In the genomic region with DNA sequence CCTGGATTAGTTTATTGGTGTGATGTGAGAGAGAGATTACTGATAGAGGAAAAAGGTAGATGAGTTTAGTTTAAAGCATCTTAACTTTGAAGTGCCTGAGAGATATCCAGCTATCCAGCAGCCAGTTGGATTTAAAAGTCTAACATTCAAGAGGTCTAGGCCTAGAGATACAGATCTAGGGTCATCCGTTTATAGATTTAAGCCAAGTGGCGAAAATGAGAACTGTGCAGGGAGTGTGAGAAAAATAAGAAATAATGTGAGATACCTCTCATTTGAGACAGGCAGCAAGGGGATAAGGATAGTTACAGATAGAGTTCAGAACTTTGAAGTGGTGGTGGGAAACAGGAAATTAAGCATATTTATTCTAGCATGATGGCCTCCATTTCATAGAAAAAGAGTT, we compare ENCODE assay signal across 13 cellular contexts. TPM values are rescaled to one million over a fixed set of nuclear protein-coding genes. Genes with fewer than 3 reads are reported as not detected.
A peak's percentile ranks its signal among the peaks of the same experiment; 100 is the strongest.
DNase-seq lines count a peak whose midpoint lies in the region; ATAC-seq lines count a peak whose summit lies in the region.
"Had no signal": no experiment of that assay in that cellular context is flagged by ENCODE, and none has a peak within 500 bp of the region (broad histone marks: within the 10 kb centered on the region; RNA-seq: fewer than 3 reads in every experiment).

No MANE protein-coding gene starts in this region.

- H2BK12ac ChIP-seq in mesenchymal stem cell (ENCODE audit: low read length in 2 of 2) = no peak overlapping the region

- DNase-seq in activated CD4-positive, alpha-beta memory T cell treated with anti-CD3 and anti-CD28 coated beads for 36 hours = no peak
- DNase-seq in activated CD4-positive, alpha-beta memory T cell treated with anti-CD3 and anti-CD28 coated beads, Interleukin-2, amount 10 ng/mL, durations not matched to agents 7 days and 5 days = no peak
- peak; percentile 10 for DNase-seq in M059J (ENCODE audit: low read depth)
- DNase-seq in stimulated activated effector memory CD8-positive, alpha-beta T cell treated with anti-CD3 and anti-CD28 coated beads, Interleukin-12 subunit alpha, Interleukin-12 subunit beta, amount 100 ng/mL, for 72 hours (ENCODE audit: low spot score in 2 of 2) = no peak
- no peak for DNase-seq in mesenchymal stem cell
- DNase-seq in HuH-7 (ENCODE audit: low spot score) = no peak
- DNase-seq: activated naive CD4-positive, alpha-beta T cell; HCEC 1CT; NCI-H146; nucleus accumbens; SJCRH30 had no signal

- peaks cover 0 to 4% of the 10 kb centered on the region in 2 experiments for H3K36me3 ChIP-seq in mesenchymal stem cell (ENCODE audit: control insufficient read depth in 1 of 2, insufficient read depth in 2 of 2, low read depth in 1 of 2, low read length in 2 of 2)
- H3K36me3 ChIP-seq: SJCRH30 had no signal

- H4K8ac ChIP-seq in mesenchymal stem cell (ENCODE audit: low read length) = no peak overlapping the region

- H3K27me3 ChIP-seq in mesenchymal stem cell (ENCODE audit: control insufficient read depth in 1 of 2, insufficient read depth in 1 of 2, low read length in 2 of 2) = no peaks in the 10 kb centered on the region
- H3K27me3 ChIP-seq: SJCRH30 had no signal

- no peak overlapping the region for H4K91ac ChIP-seq in mesenchymal stem cell (ENCODE audit: low read length)

- no peak overlapping the region for H3K14ac ChIP-seq in mesenchymal stem cell (ENCODE audit: low read length in 2 of 2)

- no peak overlapping the region for H2AK5ac ChIP-seq in mesenchymal stem cell (ENCODE audit: low read length, severe bottlenecking)

- peak overlapping the region; percentile 0 for H3K27ac Mint-ChIP-seq in activated CD4-positive, alpha-beta memory T cell treated with anti-CD3 and anti-CD28 coated beads for 36 hours
- H3K27ac Mint-ChIP-seq in activated CD4-positive, alpha-beta memory T cell treated with anti-CD3 and anti-CD28 coated beads, Interleukin-2, amount 10 ng/mL, durations not matched to agents 7 days and 5 days = no peak overlapping the region
- peak overlapping the region; percentile 32 for H3K27ac Mint-ChIP-seq in stimulated activated effector memory CD8-positive, alpha-beta T cell treated with anti-CD3 and anti-CD28 coated beads, Interleukin-12 subunit alpha, Interleukin-12 subunit beta, amount 100 ng/mL, for 72 hours

- H3K4ac ChIP-seq in mesenchymal stem cell (ENCODE audit: low read depth in 1 of 2, low read length in 2 of 2) = no peak overlapping the region

- no peak overlapping the region for H3K23ac ChIP-seq in mesenchymal stem cell (ENCODE audit: low read length in 2 of 2)

- H3K4me1 Mint-ChIP-seq in activated CD4-positive, alpha-beta memory T cell treated with anti-CD3 and anti-CD28 coated beads for 36 hours (ENCODE audit: low read depth) = peaks cover 36% of the 10 kb centered on the region
- H3K4me1 Mint-ChIP-seq in activated CD4-positive, alpha-beta memory T cell treated with anti-CD3 and anti-CD28 coated beads, Interleukin-2, amount 10 ng/mL, durations not matched to agents 7 days and 5 days = peaks cover 39% of the 10 kb centered on the region
- H3K4me1 Mint-ChIP-seq in stimulated activated effector memory CD8-positive, alpha-beta T cell treated with anti-CD3 and anti-CD28 coated beads, Interleukin-12 subunit alpha, Interleukin-12 subunit beta, amount 100 ng/mL, for 72 hours = peaks cover 42% of the 10 kb centered on the region

- H3K4me3 Mint-ChIP-seq in activated CD4-positive, alpha-beta memory T cell treated with anti-CD3 and anti-CD28 coated beads for 36 hours = no peak overlapping the region
- no peak overlapping the region for H3K4me3 Mint-ChIP-seq in activated CD4-positive, alpha-beta memory T cell treated with anti-CD3 and anti-CD28 coated beads, Interleukin-2, amount 10 ng/mL, durations not matched to agents 7 days and 5 days
- H3K4me3 Mint-ChIP-seq in stimulated activated effector memory CD8-positive, alpha-beta T cell treated with anti-CD3 and anti-CD28 coated beads, Interleukin-12 subunit alpha, Interleukin-12 subunit beta, amount 100 ng/mL, for 72 hours = no peak overlapping the region

- H3K4me2 ChIP-seq in mesenchymal stem cell (ENCODE audit: low read length, poor library complexity, severe bottlenecking) = no peak overlapping the region

- H3K18ac ChIP-seq in mesenchymal stem cell (ENCODE audit: low read depth in 1 of 2, low read length in 2 of 2) = no peak overlapping the region

- H3K9me3 ChIP-seq in mesenchymal stem cell (ENCODE audit: control insufficient read depth, low read length) = no peaks in the 10 kb centered on the region
- H3K9me3 ChIP-seq: SJCRH30 had no signal

- H2BK5ac ChIP-seq in mesenchymal stem cell (ENCODE audit: low read depth, low read length, poor library complexity, severe bottlenecking) = no peak overlapping the region

- H3K4me3 ChIP-seq in mesenchymal stem cell (ENCODE audit: insufficient read depth in 1 of 2, low read depth in 1 of 2, low read length in 2 of 2) = no peak overlapping the region
- H3K4me3 ChIP-seq: SJCRH30 had no signal

- H3K79me1 ChIP-seq in mesenchymal stem cell (replicated peaks; ENCODE audit: low read length, poor library complexity, severe bottlenecking) = peaks cover 20% of the 10 kb centered on the region

- H3K4me1 ChIP-seq in mesenchymal stem cell (ENCODE audit: control insufficient read depth, insufficient read depth, low read depth, low read length) = peaks cover 2% of the 10 kb centered on the region

- WGBS in mesenchymal stem cell = 84% methylated on average over 2 of the region's 2 CpGs

- no peaks in the 10 kb centered on the region for H3K27me3 Mint-ChIP-seq in activated CD4-positive, alpha-beta memory T cell treated with anti-CD3 and anti-CD28 coated beads for 36 hours
- H3K27me3 Mint-ChIP-seq in activated CD4-positive, alpha-beta memory T cell treated with anti-CD3 and anti-CD28 coated beads, Interleukin-2, amount 10 ng/mL, durations not matched to agents 7 days and 5 days = no peaks in the 10 kb centered on the region

- no peaks in the 10 kb centered on the region for H3K9me3 Mint-ChIP-seq in activated CD4-positive, alpha-beta memory T cell treated with anti-CD3 and anti-CD28 coated beads for 36 hours
- H3K9me3 Mint-ChIP-seq in activated CD4-positive, alpha-beta memory T cell treated with anti-CD3 and anti-CD28 coated beads, Interleukin-2, amount 10 ng/mL, durations not matched to agents 7 days and 5 days = no peaks in the 10 kb centered on the region
- H3K9me3 Mint-ChIP-seq in stimulated activated effector memory CD8-positive, alpha-beta T cell treated with anti-CD3 and anti-CD28 coated beads, Interleukin-12 subunit alpha, Interleukin-12 subunit beta, amount 100 ng/mL, for 72 hours = no peaks in the 10 kb centered on the region

- H3K27ac ChIP-seq in cingulate gyrus (ENCODE audit: low read depth, low read length) = peak overlapping the region; percentile 49
- H3K27ac ChIP-seq in mesenchymal stem cell (ENCODE audit: low read length, poor library complexity, severe bottlenecking) = no peak overlapping the region
- H3K27ac ChIP-seq: SJCRH30 had no signal

- intact Hi-C loops in activated CD4-positive, alpha-beta memory T cell treated with anti-CD3 and anti-CD28 coated beads for 36 hours (cut with micrococcal nuclease) = loop anchor here (10.0 kb wide), 1 partner anchor 264 kb away; no protein-coding TSS in a partner anchor

- H2BK120ac ChIP-seq in mesenchymal stem cell (ENCODE audit: low read depth, low read length) = no peak overlapping the region

- H3K9ac ChIP-seq in mesenchymal stem cell (ENCODE audit: low read length) = no peak overlapping the region

- peaks cover 2% of the 10 kb centered on the region for H3K36me3 Mint-ChIP-seq in activated CD4-positive, alpha-beta memory T cell treated with anti-CD3 and anti-CD28 coated beads for 36 hours
- H3K36me3 Mint-ChIP-seq in activated CD4-positive, alpha-beta memory T cell treated with anti-CD3 and anti-CD28 coated beads, Interleukin-2, amount 10 ng/mL, durations not matched to agents 7 days and 5 days (ENCODE audit: low read depth) = peaks cover 21% of the 10 kb centered on the region
- H3K36me3 Mint-ChIP-seq in stimulated activated effector memory CD8-positive, alpha-beta T cell treated with anti-CD3 and anti-CD28 coated beads, Interleukin-12 subunit alpha, Interleukin-12 subunit beta, amount 100 ng/mL, for 72 hours = peaks cover 8% of the 10 kb centered on the region

- H2BK15ac ChIP-seq in mesenchymal stem cell (ENCODE audit: low read depth, poor library complexity, severe bottlenecking) = no peak overlapping the region

- H2AFZ ChIP-seq in mesenchymal stem cell (ENCODE audit: low read depth, low read length) = no peak overlapping the region

- POLR2A ChIA-PET in activated CD4-positive, alpha-beta memory T cell treated with anti-CD3 and anti-CD28 coated beads for 36 hours (lab: Charles Lee) = no interaction called here
- POLR2A ChIA-PET in activated CD4-positive, alpha-beta memory T cell treated with anti-CD3 and anti-CD28 coated beads, Interleukin-2, amount 10 ng/mL, durations not matched to agents 7 days and 5 days (lab: Charles Lee) = no interaction called here

- ATAC-seq in stimulated activated effector memory CD8-positive, alpha-beta T cell treated with anti-CD3 and anti-CD28 coated beads, Interleukin-12 subunit alpha, Interleukin-12 subunit beta, amount 100 ng/mL, for 72 hours = no peak
- ATAC-seq in HG03378 (IDR thresholded peaks at IDR 0.05; ENCODE audit: unreplicated experiment) = no peak

- CTCF ChIA-PET in activated CD4-positive, alpha-beta memory T cell treated with anti-CD3 and anti-CD28 coated beads for 36 hours (lab: Charles Lee) = no interaction called here
- CTCF ChIA-PET in activated CD4-positive, alpha-beta memory T cell treated with anti-CD3 and anti-CD28 coated beads, Interleukin-2, amount 10 ng/mL, durations not matched to agents 7 days and 5 days (lab: Charles Lee) = no interaction called here

RNA-seq across cellular contexts. Expression of a gene that starts 5.3 kb away (rescaled TPM):
- total RNA-seq in activated CD4-positive, alpha-beta memory T cell treated with anti-CD3 and anti-CD28 coated beads for 36 hours = 10 to 100 TPM; 53.0 to 65.1 TPM
- 10 to 100 TPM; 50.8 to 51.6 TPM for total RNA-seq in activated CD4-positive, alpha-beta memory T cell treated with anti-CD3 and anti-CD28 coated beads, Interleukin-2, amount 10 ng/mL, durations not matched to agents 7 days and 5 days
- 10.0 and 14.3 TPM in 2 replicates for total RNA-seq in M059J (2014; rRNA removed; shearing (Covaris generic))
- 6.7 TPM for polyA plus RNA-seq in mesenchymal stem cell (2013, experiment 1 of 2)
- 6.4 TPM for polyA plus RNA-seq in mesenchymal stem cell (2013, experiment 2 of 2)
